1 cellular context compared by ENCODE assay signal in the genomic region with DNA sequence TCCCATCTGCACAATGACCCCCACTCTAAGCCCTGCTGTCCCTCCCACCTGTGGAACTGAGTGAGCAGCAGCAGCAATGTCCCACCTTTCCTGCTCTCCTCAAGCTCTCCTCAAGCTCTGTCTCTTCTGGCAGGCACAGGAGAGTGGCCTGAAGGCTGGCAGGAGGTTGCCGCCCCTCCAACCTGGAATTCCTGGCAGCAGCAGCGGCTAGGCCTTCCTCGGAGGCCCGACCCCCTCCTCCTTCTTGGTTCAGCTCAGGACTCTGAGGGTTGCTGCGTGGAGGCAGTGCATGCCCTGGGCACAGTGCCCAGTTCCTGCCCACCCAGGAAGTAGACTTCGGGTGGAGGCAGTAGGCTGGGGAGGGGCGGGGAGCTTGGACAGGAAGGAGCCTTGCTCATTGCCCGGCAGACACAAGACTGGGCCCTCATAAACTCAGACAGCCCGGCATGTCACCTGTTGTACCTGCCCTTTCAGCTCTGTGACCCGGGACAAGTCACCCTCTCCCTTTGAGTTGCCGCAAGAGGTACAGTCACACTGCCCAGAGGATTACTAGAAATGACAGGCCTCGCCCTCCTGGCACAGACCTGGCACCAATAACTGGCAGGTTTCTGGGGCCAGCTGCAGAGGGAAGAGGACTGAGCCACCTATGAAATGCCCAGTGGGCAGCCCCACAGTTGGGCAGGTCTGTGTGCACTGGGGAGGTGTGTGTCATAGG.
A peak's percentile ranks its signal among the peaks of the same experiment; 100 is the strongest.
TF ChIP-seq lines count a peak whose summit lies in the region.

No MANE protein-coding gene starts in this region.

TF ChIP-seq in HepG2, 621 proteins besides CTCF, POLR2A, EP300 and RAD21 (continued from another document and continues in another):
- TF ChIP-seq AHDC1 (CRISPR knock-in tag; IDR thresholded peaks at IDR 0.05; ENCODE audit: borderline replicate concordance) (no peak), NFYC (CRISPR knock-in tag; IDR thresholded peaks at IDR 0.05) (no peak), YEATS4 (CRISPR knock-in tag; IDR thresholded peaks at IDR 0.05; ENCODE audit: borderline replicate concordance) (no peak), FOXK1 (CRISPR knock-in tag; IDR thresholded peaks at IDR 0.05; ENCODE audit: borderline replicate concordance, low read depth) (no peak), ARID5B (CRISPR knock-in tag; IDR thresholded peaks at IDR 0.05) (no peak), ZSCAN30 (CRISPR knock-in tag; IDR thresholded peaks at IDR 0.05) (no peak), MYNN (CRISPR knock-in tag; IDR thresholded peaks at IDR 0.05; ENCODE audit: low read depth) (no peak), DBP (CRISPR knock-in tag; IDR thresholded peaks at IDR 0.05; ENCODE audit: not compliant biosample characterization) (no peak), MXI1 (IDR thresholded peaks at IDR 0.05; ENCODE audit: borderline replicate concordance, low read depth, low read length) (no peak), GATA4 (IDR thresholded peaks at IDR 0.05; ENCODE audit: borderline replicate concordance, low read depth) (no peak), GMEB2 (CRISPR knock-in tag; IDR thresholded peaks at IDR 0.05; ENCODE audit: low read depth) (no peak), REXO4 (CRISPR knock-in tag; IDR thresholded peaks at IDR 0.05; ENCODE audit: borderline replicate concordance) (no peak), TOE1 (CRISPR knock-in tag; IDR thresholded peaks at IDR 0.05) (no peak), ZNF776 (CRISPR knock-in tag; IDR thresholded peaks at IDR 0.05) (no peak), POLR2AphosphoS2 (IDR thresholded peaks at IDR 0.05; ENCODE audit: low read depth, low read length) (no peak), ZNF672 (CRISPR knock-in tag; IDR thresholded peaks at IDR 0.05) (no peak), FOXC1 (CRISPR knock-in tag; IDR thresholded peaks at IDR 0.05; ENCODE audit: borderline replicate concordance) (no peak), ZNF557 (CRISPR knock-in tag; IDR thresholded peaks at IDR 0.05) (no peak), MYPOP (CRISPR knock-in tag; IDR thresholded peaks at IDR 0.05) (no peak), POLR2AphosphoS5 (IDR thresholded peaks at IDR 0.05; ENCODE audit: low read depth, low read length) (no peak), EZH2 (conservative IDR thresholded peaks at IDR 0.05; ENCODE audit: low read depth, low read length) (no peak), NFIB (CRISPR knock-in tag; IDR thresholded peaks at IDR 0.05; ENCODE audit: borderline replicate concordance) (0 out of 2 replicates have a peak, but pooled peaks have one; percentile 68), ZFYVE20 (CRISPR knock-in tag; IDR thresholded peaks at IDR 0.05; ENCODE audit: borderline replicate concordance, low read depth) (no peak), THAP8 (CRISPR knock-in tag; IDR thresholded peaks at IDR 0.05; ENCODE audit: borderline replicate concordance) (no peak), REPIN1 (CRISPR knock-in tag; IDR thresholded peaks at IDR 0.05; ENCODE audit: borderline replicate concordance, low read depth) (no peak), TBX3 (IDR thresholded peaks at IDR 0.05; ENCODE audit: borderline replicate concordance) (no peak), TCF7L2 (IDR thresholded peaks at IDR 0.05; ENCODE audit: low read depth, low read length) (no peak), ZNF577 (CRISPR knock-in tag; IDR thresholded peaks at IDR 0.05; ENCODE audit: borderline replicate concordance, low read depth) (no peak), ZNF124 (CRISPR knock-in tag; IDR thresholded peaks at IDR 0.05) (no peak), ZNF484 (CRISPR knock-in tag; IDR thresholded peaks at IDR 0.05; ENCODE audit: borderline replicate concordance, low read depth) (no peak), CENPBD1 (CRISPR knock-in tag; IDR thresholded peaks at IDR 0.05; ENCODE audit: borderline replicate concordance, low read depth) (no peak), ZNF333 (CRISPR knock-in tag; IDR thresholded peaks at IDR 0.05; ENCODE audit: borderline replicate concordance) (no peak), HOXA9 (CRISPR knock-in tag; IDR thresholded peaks at IDR 0.05; ENCODE audit: borderline replicate concordance) (no peak), CBX2 (IDR thresholded peaks at IDR 0.05; ENCODE audit: low read depth, low read length) (no peak), CBX2 (CRISPR knock-in tag; IDR thresholded peaks at IDR 0.05; ENCODE audit: low read depth) (no peak), SMYD3 (CRISPR knock-in tag; IDR thresholded peaks at IDR 0.05) (no peak)
- TF ChIP-seq, protein P1, sequence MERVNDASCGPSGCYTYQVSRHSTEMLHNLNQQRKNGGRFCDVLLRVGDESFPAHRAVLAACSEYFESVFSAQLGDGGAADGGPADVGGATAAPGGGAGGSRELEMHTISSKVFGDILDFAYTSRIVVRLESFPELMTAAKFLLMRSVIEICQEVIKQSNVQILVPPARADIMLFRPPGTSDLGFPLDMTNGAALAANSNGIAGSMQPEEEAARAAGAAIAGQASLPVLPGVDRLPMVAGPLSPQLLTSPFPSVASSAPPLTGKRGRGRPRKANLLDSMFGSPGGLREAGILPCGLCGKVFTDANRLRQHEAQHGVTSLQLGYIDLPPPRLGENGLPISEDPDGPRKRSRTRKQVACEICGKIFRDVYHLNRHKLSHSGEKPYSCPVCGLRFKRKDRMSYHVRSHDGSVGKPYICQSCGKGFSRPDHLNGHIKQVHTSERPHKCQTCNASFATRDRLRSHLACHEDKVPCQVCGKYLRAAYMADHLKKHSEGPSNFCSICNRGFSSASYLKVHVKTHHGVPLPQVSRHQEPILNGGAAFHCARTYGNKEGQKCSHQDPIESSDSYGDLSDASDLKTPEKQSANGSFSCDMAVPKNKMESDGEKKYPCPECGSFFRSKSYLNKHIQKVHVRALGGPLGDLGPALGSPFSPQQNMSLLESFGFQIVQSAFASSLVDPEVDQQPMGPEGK (CRISPR knock-in tag; IDR thresholded peaks at IDR 0.05), result no peak
- TF ChIP-seq, protein P2, sequence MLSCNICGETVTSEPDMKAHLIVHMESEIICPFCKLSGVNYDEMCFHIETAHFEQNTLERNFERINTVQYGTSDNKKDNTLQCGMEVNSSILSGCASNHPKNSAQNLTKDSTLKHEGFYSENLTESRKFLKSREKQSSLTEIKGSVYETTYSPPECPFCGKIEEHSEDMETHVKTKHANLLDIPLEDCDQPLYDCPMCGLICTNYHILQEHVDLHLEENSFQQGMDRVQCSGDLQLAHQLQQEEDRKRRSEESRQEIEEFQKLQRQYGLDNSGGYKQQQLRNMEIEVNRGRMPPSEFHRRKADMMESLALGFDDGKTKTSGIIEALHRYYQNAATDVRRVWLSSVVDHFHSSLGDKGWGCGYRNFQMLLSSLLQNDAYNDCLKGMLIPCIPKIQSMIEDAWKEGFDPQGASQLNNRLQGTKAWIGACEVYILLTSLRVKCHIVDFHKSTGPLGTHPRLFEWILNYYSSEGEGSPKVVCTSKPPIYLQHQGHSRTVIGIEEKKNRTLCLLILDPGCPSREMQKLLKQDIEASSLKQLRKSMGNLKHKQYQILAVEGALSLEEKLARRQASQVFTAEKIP (CRISPR knock-in tag; IDR thresholded peaks at IDR 0.05; ENCODE audit: borderline replicate concordance), result no peak
- TF ChIP-seq, protein P3, sequence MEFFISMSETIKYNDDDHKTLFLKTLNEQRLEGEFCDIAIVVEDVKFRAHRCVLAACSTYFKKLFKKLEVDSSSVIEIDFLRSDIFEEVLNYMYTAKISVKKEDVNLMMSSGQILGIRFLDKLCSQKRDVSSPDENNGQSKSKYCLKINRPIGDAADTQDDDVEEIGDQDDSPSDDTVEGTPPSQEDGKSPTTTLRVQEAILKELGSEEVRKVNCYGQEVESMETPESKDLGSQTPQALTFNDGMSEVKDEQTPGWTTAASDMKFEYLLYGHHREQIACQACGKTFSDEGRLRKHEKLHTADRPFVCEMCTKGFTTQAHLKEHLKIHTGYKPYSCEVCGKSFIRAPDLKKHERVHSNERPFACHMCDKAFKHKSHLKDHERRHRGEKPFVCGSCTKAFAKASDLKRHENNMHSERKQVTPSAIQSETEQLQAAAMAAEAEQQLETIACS (CRISPR knock-in tag; IDR thresholded peaks at IDR 0.05), result no peak
